2 cellular contexts compared by ENCODE assay signal in the genomic region with DNA sequence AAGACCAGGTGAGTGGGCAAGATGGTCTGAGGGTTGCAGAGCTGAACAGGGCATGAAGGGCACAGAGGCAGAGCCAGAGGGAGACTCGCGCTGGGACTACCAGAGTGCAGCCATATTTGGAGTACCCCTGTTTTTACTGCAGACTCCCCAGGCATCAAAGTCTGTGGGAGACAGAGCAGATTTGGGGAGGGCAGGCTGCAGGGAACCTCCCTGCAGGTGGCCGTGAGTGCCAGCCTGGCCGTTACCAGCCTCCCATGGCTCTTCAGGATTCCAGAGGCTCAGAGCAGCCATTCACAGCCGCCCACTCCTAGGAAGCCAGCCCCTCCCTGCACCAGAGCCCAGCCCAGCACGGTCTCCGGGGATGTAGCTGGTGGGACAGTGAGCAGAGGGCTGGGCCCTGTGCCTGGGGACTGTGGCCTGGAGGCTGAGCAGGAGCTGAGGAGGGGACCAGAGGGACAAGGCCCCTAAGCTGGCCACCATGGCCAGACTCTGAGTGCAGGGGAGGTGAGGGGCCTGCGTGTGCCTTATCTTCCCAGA.
A peak's percentile ranks its signal among the peaks of the same experiment; 100 is the strongest.
TF ChIP-seq lines count a peak whose summit lies in the region.

A gene with protein sequence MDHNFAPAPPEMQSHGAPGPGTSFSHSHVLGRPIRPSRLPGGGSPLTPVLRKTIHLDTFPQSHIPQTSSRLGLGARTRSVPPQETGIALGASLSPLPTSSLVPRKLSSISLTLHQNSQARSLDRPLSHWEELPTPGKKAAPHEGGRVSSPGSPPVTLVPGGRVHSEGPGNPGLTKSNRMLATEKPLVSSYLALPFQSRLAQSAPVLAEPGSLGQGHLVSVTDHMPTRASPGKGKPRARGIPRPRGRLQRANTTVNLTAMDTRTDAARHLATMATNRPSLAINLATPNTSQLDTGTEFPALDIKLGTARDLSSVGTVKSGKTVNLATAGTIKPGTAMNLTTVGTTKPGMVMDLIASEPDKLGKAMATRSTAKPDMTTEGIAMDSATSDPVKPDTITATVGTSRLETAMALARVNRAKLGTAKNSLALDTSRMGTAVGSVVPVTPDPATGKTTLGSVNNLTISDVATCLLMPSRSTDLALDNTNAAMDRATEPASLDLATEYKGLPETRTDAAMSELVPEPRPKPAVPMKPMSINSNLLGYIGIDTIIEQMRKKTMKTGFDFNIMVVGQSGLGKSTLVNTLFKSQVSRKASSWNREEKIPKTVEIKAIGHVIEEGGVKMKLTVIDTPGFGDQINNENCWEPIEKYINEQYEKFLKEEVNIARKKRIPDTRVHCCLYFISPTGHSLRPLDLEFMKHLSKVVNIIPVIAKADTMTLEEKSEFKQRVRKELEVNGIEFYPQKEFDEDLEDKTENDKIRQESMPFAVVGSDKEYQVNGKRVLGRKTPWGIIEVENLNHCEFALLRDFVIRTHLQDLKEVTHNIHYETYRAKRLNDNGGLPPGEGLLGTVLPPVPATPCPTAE (plus strand): TSS at position 334 of the 537 bp plus-strand sequence. CDS start 2,050 bp downstream, outside the sequence.

TF ChIP-seq in IMR-90, 13 proteins besides CTCF, POLR2A, EP300 and RAD21:
- TF ChIP-seq, protein P1, sequence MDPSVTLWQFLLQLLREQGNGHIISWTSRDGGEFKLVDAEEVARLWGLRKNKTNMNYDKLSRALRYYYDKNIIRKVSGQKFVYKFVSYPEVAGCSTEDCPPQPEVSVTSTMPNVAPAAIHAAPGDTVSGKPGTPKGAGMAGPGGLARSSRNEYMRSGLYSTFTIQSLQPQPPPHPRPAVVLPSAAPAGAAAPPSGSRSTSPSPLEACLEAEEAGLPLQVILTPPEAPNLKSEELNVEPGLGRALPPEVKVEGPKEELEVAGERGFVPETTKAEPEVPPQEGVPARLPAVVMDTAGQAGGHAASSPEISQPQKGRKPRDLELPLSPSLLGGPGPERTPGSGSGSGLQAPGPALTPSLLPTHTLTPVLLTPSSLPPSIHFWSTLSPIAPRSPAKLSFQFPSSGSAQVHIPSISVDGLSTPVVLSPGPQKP (IDR thresholded peaks at IDR 0.05; ENCODE audit: borderline replicate concordance, low read depth, low read length), result no peak
- no peak for TF ChIP-seq FOS (IDR thresholded peaks at IDR 0.05; ENCODE audit: low read depth, low read length)
- TF ChIP-seq MAZ (IDR thresholded peaks at IDR 0.05; ENCODE audit: borderline replicate concordance, low read depth, low read length), result no peak

TF ChIP-seq in H1, 55 proteins besides CTCF, POLR2A, EP300 and RAD21:
- TF ChIP-seq EZH2 (IDR thresholded peaks at IDR 0.05; ENCODE audit: low read depth, low read length, severe bottlenecking) (no peak), CHD1 (IDR thresholded peaks at IDR 0.05; ENCODE audit: low read depth, low read length) (no peak), YY1 (IDR thresholded peaks at IDR 0.05; ENCODE audit: low read depth, low read length) (peak; percentile 48; the same call in 1 of the 2 replicates), SP1 (IDR thresholded peaks at IDR 0.05; ENCODE audit: low read depth, low read length) (no peak), EGR1 (IDR thresholded peaks at IDR 0.05; ENCODE audit: borderline replicate concordance, low read depth, low read length) (no peak; the same call in 1 of the 2 replicates), GABPA (IDR thresholded peaks at IDR 0.05; ENCODE audit: borderline replicate concordance, insufficient read depth, low read length) (no peak)
- TF ChIP-seq, protein P2, sequence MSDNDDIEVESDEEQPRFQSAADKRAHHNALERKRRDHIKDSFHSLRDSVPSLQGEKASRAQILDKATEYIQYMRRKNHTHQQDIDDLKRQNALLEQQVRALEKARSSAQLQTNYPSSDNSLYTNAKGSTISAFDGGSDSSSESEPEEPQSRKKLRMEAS (IDR thresholded peaks at IDR 0.05), result no peak
- TF ChIP-seq, protein P3, sequence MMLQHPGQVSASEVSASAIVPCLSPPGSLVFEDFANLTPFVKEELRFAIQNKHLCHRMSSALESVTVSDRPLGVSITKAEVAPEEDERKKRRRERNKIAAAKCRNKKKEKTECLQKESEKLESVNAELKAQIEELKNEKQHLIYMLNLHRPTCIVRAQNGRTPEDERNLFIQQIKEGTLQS (IDR thresholded peaks at IDR 0.05; ENCODE audit: insufficient read depth, low read depth, low read length), result no peak
